In the genomic region with DNA sequence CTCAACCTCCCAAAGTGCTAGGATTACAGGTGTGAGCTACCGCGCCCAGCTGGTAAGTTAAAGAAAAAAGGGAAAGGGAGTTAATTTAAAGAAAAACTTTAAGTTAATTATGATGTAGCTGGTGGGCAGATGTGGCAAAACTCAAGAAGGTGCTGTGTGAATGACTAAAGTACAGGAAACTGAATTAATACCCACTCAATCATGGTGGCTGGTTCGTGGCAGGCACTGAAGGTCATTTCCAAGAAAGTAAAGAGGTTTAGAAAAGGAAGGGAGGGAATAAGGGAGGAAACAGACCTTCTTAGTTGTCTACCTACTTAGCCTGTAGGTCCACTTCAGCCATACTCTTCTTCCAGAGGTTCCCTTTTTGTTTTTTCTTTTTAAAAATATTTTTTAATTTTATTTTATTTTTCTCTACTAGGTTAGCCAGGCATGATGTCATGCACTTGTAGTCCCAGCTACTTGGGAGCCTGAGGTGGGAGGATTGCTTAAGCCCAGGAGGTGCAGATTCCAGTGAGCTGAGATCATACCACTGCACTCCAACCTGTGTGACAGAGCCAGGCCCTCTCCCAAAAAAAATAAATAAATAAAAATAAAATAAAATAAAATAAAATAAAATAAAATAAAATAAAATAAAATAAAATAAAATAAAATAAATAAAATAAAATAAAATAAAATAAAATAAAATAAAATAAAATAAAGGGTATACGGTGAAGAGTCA, we compare ENCODE assay signal across 17 cellular contexts. TPM values are rescaled to one million over a fixed set of nuclear protein-coding genes. Genes with fewer than 3 reads are reported as not detected.
DNase-seq lines count a peak whose midpoint lies in the region; ATAC-seq and TF ChIP-seq lines count a peak whose summit lies in the region.
"Had no signal": no experiment of that assay in that cellular context is flagged by ENCODE, and none has a peak within 500 bp of the region (broad histone marks: within the 10 kb centered on the region; RNA-seq: fewer than 3 reads in every experiment).

No MANE protein-coding gene starts in this region.

- no peaks in the 10 kb centered on the region for H3K4me1 ChIP-seq in upper lobe of right lung

- no peaks in the 10 kb centered on the region for H3K36me3 ChIP-seq in kidney epithelial cell (ENCODE audit: control insufficient read depth, insufficient read depth, low read length)
- no peaks in the 10 kb centered on the region for H3K36me3 ChIP-seq in upper lobe of right lung

- H3K4me3 ChIP-seq in kidney epithelial cell (ENCODE audit: low read depth, low read length), result no peak overlapping the region
- no peak overlapping the region for H3K4me3 ChIP-seq in upper lobe of right lung

- no peak for TF ChIP-seq CTCF in kidney epithelial cell (IDR thresholded peaks at IDR 0.05; ENCODE audit: insufficient read depth, low read length, poor library complexity, severe bottlenecking)
- no peak for TF ChIP-seq CTCF in upper lobe of right lung (IDR thresholded peaks at IDR 0.05)

- DNase-seq in DMS53 (lab: John Stamatoyannopoulos, UW) (peak; percentile 22), DMS53 treated with DMSO at 0.1 percent for 48 hours (lab: John Stamatoyannopoulos, UW; ENCODE audit: unreplicated experiment) (no peak), amniotic epithelial cell (ENCODE audit: low read depth) (peak; percentile 3), kidney epithelial cell (ENCODE audit: low read depth) (peak; percentile 63), upper lobe of right lung (no peak), occipital lobe (lab: John Stamatoyannopoulos, UW) (no peak), SK-N-DZ (ENCODE audit: low spot score) (no peak)
- DNase-seq: activated CD4-positive, alpha-beta T cell treated with anti-CD3 and anti-CD28 coated beads, Interleukin-2, amount 10 ng/mL, durations not matched to agents 7 days and 5 days; activated naive CD8-positive, alpha-beta T cell treated with anti-CD3 and anti-CD28 coated beads, Interleukin-2, amount 10 ng/mL, durations not matched to agents 7 days and 5 days; activated T-cell treated with anti-CD3 and anti-CD28 coated beads, Interleukin-2, amount 50 U/mL, for 1 hour; GF-D8; kidney; NCI-H2107 had no signal

- no peaks in the 10 kb centered on the region for H3K9me3 ChIP-seq in upper lobe of right lung

- H3K27ac ChIP-seq in upper lobe of right lung, result no peak overlapping the region
- H3K27ac ChIP-seq: 22Rv1, C4-2B had no signal

- H3K27me3 ChIP-seq in kidney epithelial cell (ENCODE audit: control insufficient read depth, insufficient read depth, low read length) (no peaks in the 10 kb centered on the region), upper lobe of right lung (no peaks in the 10 kb centered on the region)

- ATAC-seq in upper lobe of right lung, result peak; percentile 44
- no peak for ATAC-seq in HG02678 (IDR thresholded peaks at IDR 0.05; ENCODE audit: unreplicated experiment)

- intact Hi-C loops in upper lobe of right lung (cut with DNase I), result no loop called here

RNA-seq across cellular contexts. Expression of a gene that starts 11.9 kb away (rescaled TPM):
- total RNA-seq in kidney epithelial cell (not detected in 2 replicates), upper lobe of right lung (not detected), occipital lobe (0.16 TPM)
- polyA plus RNA-seq in SK-N-DZ (2014; cell fraction: cytosol; rRNA removed), result not detected in 2 replicates
- polyA plus RNA-seq in SK-N-DZ (2014; cell fraction: nucleus; rRNA removed), result not detected in 2 replicates
- total RNA-seq: activated CD4-positive, alpha-beta T cell treated with anti-CD3 and anti-CD28 coated beads, Interleukin-2, amount 10 ng/mL, durations not matched to agents 7 days and 5 days; activated naive CD8-positive, alpha-beta T cell treated with anti-CD3 and anti-CD28 coated beads, Interleukin-2, amount 10 ng/mL, durations not matched to agents 7 days and 5 days; glomerular endothelial cell had no signal

Comparison
In these comparisons a context has a peak if more than half of its experiments do, and no peak if none do; other contexts are left out.
1. DNase-seq: peak in DMS53 (single experiment), amniotic epithelial cell (single experiment) and kidney epithelial cell (single experiment); none in DMS53 treated with DMSO at 0.1 percent for 48 hours (single experiment), upper lobe of right lung (single experiment), occipital lobe (single experiment) and SK-N-DZ (single experiment).